In the genomic region with DNA sequence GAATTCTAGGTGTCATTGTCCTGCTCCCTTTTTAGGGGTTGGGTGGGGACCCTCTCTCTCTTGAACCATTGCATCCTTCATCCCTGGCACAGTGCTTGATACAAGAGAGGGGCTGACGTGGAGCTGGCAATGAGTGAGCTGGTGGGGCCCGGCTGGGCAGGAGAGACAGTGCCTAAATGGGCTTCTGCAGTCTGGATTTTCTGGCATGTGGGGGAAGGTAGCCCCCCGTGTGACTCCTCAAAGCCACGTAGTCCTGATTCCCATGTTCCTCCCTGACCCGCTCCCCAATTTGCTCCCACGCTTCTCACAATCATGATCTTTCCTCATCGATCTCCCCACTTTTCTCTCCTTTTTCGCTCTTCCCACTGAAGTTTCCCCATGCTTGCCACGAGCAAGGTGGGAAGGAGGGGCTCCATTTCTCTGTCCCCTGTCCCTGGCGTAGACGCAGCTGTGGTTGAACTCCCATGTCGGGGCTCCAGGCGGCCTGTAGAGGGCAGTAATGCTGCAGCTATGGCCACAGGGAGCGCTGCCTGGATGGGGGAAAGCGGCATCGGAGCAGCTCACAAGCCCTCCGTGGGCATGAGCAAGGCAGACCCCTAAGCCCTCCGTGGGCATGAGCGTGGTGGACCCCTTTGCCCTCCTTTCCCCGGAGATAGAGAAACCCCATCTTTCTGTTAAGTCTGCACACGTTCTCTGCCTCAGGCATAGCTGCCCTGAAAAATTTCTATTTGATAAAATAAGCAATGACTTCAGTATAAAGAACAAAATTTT, we compare ENCODE assay signal across 8 cellular contexts. TPM values are rescaled to one million over a fixed set of nuclear protein-coding genes. Genes with fewer than 3 reads are reported as not detected.
DNase-seq lines count a peak whose midpoint lies in the region; ATAC-seq lines count a peak whose summit lies in the region.

No MANE protein-coding gene starts in this region.

- no peak overlapping the region for H3K4me3 Mint-ChIP-seq in activated CD4-positive, alpha-beta memory T cell treated with anti-CD3 and anti-CD28 coated beads for 36 hours
- no peak overlapping the region for H3K4me3 Mint-ChIP-seq in memory B cell

- intact Hi-C loops in activated CD4-positive, alpha-beta memory T cell treated with anti-CD3 and anti-CD28 coated beads for 36 hours (cut with micrococcal nuclease): loop anchor here (2.0 to 5.0 kb wide), 2 partner anchors 482 to 1042 kb away; no protein-coding TSS in a partner anchor

- no peaks in the 10 kb centered on the region for H3K9me3 Mint-ChIP-seq in activated CD4-positive, alpha-beta memory T cell treated with anti-CD3 and anti-CD28 coated beads for 36 hours
- no peaks in the 10 kb centered on the region for H3K9me3 Mint-ChIP-seq in memory B cell

- ATAC-seq in HG02678 (IDR thresholded peaks at IDR 0.05; ENCODE audit: unreplicated experiment) (peak; percentile 51), memory B cell (ENCODE audit: low read depth) (peak; percentile 58), HG02610 (IDR thresholded peaks at IDR 0.05; ENCODE audit: unreplicated experiment) (no peak)

- POLR2A ChIA-PET in activated CD4-positive, alpha-beta memory T cell treated with anti-CD3 and anti-CD28 coated beads for 36 hours (lab: Charles Lee): no interaction called here

- H3K4me1 Mint-ChIP-seq in activated CD4-positive, alpha-beta memory T cell treated with anti-CD3 and anti-CD28 coated beads for 36 hours (ENCODE audit: low read depth): peaks cover 16% of the 10 kb centered on the region
- peaks cover 21% of the 10 kb centered on the region for H3K4me1 Mint-ChIP-seq in memory B cell

- peaks cover 3% of the 10 kb centered on the region for H3K36me3 Mint-ChIP-seq in activated CD4-positive, alpha-beta memory T cell treated with anti-CD3 and anti-CD28 coated beads for 36 hours
- peaks cover 2% of the 10 kb centered on the region for H3K36me3 Mint-ChIP-seq in memory B cell

- peaks cover 12% of the 10 kb centered on the region for H3K27me3 Mint-ChIP-seq in activated CD4-positive, alpha-beta memory T cell treated with anti-CD3 and anti-CD28 coated beads for 36 hours
- H3K27me3 Mint-ChIP-seq in memory B cell: peaks cover 5% of the 10 kb centered on the region

- CTCF ChIA-PET in activated CD4-positive, alpha-beta memory T cell treated with anti-CD3 and anti-CD28 coated beads for 36 hours (lab: Charles Lee): interaction anchor here (0.6 to 2.1 kb wide), 26 partner anchors 8 to 1042 kb away, joined by 3 to 15 read pairs (median 4); no protein-coding TSS in a partner anchor

- no peak overlapping the region for H3K27ac Mint-ChIP-seq in activated CD4-positive, alpha-beta memory T cell treated with anti-CD3 and anti-CD28 coated beads for 36 hours
- peak overlapping the region; percentile 1 for H3K27ac Mint-ChIP-seq in memory B cell

- DNase-seq in COLO668 (lab: John Stamatoyannopoulos, UW; ENCODE audit: unreplicated experiment) (peak; percentile 58), NCI-H526 treated with DMSO at 0.1 percent for 48 hours (lab: John Stamatoyannopoulos, UW) (peak; percentile 23), ecto neural progenitor cell (ENCODE audit: low spot score) (peak; percentile 84), memory B cell (ENCODE audit: low spot score in 2 of 2) (peak; percentile 49 to 67)
- DNase-seq in activated CD4-positive, alpha-beta memory T cell treated with anti-CD3 and anti-CD28 coated beads for 36 hours: peak; percentile 76
- peak; percentile 35 to 41 for DNase-seq in stimulated activated CD8-positive, alpha-beta memory T cell treated with anti-CD3 and anti-CD28 coated beads, Interleukin-15, amount 100 ng/mL, for 4 hours (ENCODE audit: low read depth in 2 of 2)

RNA-seq across cellular contexts. Expression of gene HAPSTR1, which starts 47.5 kb away (rescaled TPM):
- total RNA-seq in activated CD4-positive, alpha-beta memory T cell treated with anti-CD3 and anti-CD28 coated beads for 36 hours: 10 to 100 TPM; 47.1 to 49.1 TPM

Comparison
In these comparisons a context has a peak if more than half of its experiments do, and no peak if none do; other contexts are left out.
1. DNase-seq: peak in every context shown above with its lines; median percentile 84 in ecto neural progenitor cell; 76 in activated CD4-positive, alpha-beta memory T cell treated with anti-CD3 and anti-CD28 coated beads for 36 hours; 58 in COLO668; 58 in memory B cell; 38 in stimulated activated CD8-positive, alpha-beta memory T cell treated with anti-CD3 and anti-CD28 coated beads, Interleukin-15, amount 100 ng/mL, for 4 hours; 23 in NCI-H526 treated with DMSO at 0.1 percent for 48 hours.